In genomic region chr17:55273579-55274370, GRCh38 we compare ENCODE assay signal across 1 cellular context.
TF ChIP-seq lines count a peak whose summit lies in the region.

No MANE protein-coding gene starts in this region.

TF ChIP-seq in HepG2, 621 proteins besides CTCF, POLR2A, EP300 and RAD21 (continued from another document and continues in another):
- peak; percentile 89; the same call in 1 of the 2 replicates for TF ChIP-seq ZNF280B (CRISPR knock-in tag; IDR thresholded peaks at IDR 0.05; ENCODE audit: borderline replicate concordance)
- TF ChIP-seq ESRRA (CRISPR knock-in tag; IDR thresholded peaks at IDR 0.05; ENCODE audit: low read depth) = no peak
- TF ChIP-seq HOXD1 (CRISPR knock-in tag; IDR thresholded peaks at IDR 0.05) = no peak
- peak; percentile 58; the same call in 1 of the 2 replicates for TF ChIP-seq CEBPB (IDR thresholded peaks at IDR 0.05; ENCODE audit: borderline replicate concordance, low read depth, low read length)
- no peak; the same call in 1 of the 2 replicates for TF ChIP-seq SNAI1 (CRISPR knock-in tag; IDR thresholded peaks at IDR 0.05; ENCODE audit: borderline replicate concordance)
- no peak for TF ChIP-seq ZNF180 (CRISPR knock-in tag; IDR thresholded peaks at IDR 0.05; ENCODE audit: borderline replicate concordance, low read depth)
- peak; percentile 33; the same call in 1 of the 2 replicates for TF ChIP-seq HDAC1 (CRISPR knock-in tag; IDR thresholded peaks at IDR 0.05)
- no peak for TF ChIP-seq PCBP2 (optimal IDR thresholded peaks at IDR 0.05; ENCODE audit: low read depth, low read length, poor library complexity, severe bottlenecking)
- TF ChIP-seq ZFX (CRISPR knock-in tag; IDR thresholded peaks at IDR 0.05; ENCODE audit: low read depth) = peak; percentile 54; the same call in 1 of the 2 replicates
- no peak for TF ChIP-seq LRRFIP1 (CRISPR knock-in tag; conservative IDR thresholded peaks at IDR 0.05)
- peak; percentile 53; the same call in 1 of the 2 replicates for TF ChIP-seq ZNF598 (CRISPR knock-in tag; IDR thresholded peaks at IDR 0.05; ENCODE audit: borderline replicate concordance)
- TF ChIP-seq ZNF776 (CRISPR knock-in tag; IDR thresholded peaks at IDR 0.05) = peak; percentile 43; the same call in 1 of the 2 replicates
- TF ChIP-seq GABPB1 (CRISPR knock-in tag; IDR thresholded peaks at IDR 0.05) = peak; percentile 55; the same call in 1 of the 2 replicates
- no peak; the same call in 1 of the 2 replicates for TF ChIP-seq NR0B2 (CRISPR knock-in tag; IDR thresholded peaks at IDR 0.05)
- TF ChIP-seq ZNF407 (CRISPR knock-in tag; IDR thresholded peaks at IDR 0.05; ENCODE audit: not compliant biosample characterization) = peak; percentile 30
- no peak for TF ChIP-seq ZNF543 (CRISPR knock-in tag; IDR thresholded peaks at IDR 0.05)
- TF ChIP-seq, protein P1, sequence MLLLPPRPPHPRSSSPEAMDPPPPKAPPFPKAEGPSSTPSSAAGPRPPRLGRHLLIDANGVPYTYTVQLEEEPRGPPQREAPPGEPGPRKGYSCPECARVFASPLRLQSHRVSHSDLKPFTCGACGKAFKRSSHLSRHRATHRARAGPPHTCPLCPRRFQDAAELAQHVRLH (CRISPR knock-in tag; IDR thresholded peaks at IDR 0.05; ENCODE audit: borderline replicate concordance, low read depth) = no peak
- peak; percentile 65; the same call in 1 of the 2 replicates for TF ChIP-seq ZSCAN21 (CRISPR knock-in tag; IDR thresholded peaks at IDR 0.05; ENCODE audit: borderline replicate concordance)
- 0 out of 2 replicates have a peak, but pooled peaks have one; percentile 33 for TF ChIP-seq HINFP (CRISPR knock-in tag; IDR thresholded peaks at IDR 0.05; ENCODE audit: low read depth)
- TF ChIP-seq ZNF296 (CRISPR knock-in tag; conservative IDR thresholded peaks at IDR 0.05) = no peak
- TF ChIP-seq, protein P2, sequence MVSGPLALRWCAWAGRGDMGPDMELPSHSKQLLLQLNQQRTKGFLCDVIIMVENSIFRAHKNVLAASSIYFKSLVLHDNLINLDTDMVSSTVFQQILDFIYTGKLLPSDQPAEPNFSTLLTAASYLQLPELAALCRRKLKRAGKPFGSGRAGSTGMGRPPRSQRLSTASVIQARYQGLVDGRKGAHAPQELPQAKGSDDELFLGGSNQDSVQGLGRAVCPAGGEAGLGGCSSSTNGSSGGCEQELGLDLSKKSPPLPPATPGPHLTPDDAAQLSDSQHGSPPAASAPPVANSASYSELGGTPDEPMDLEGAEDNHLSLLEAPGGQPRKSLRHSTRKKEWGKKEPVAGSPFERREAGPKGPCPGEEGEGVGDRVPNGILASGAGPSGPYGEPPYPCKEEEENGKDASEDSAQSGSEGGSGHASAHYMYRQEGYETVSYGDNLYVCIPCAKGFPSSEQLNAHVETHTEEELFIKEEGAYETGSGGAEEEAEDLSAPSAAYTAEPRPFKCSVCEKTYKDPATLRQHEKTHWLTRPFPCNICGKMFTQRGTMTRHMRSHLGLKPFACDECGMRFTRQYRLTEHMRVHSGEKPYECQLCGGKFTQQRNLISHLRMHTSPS (CRISPR knock-in tag; IDR thresholded peaks at IDR 0.05; ENCODE audit: low read depth) = peak; percentile 96
- TF ChIP-seq SCMH1 (CRISPR knock-in tag; IDR thresholded peaks at IDR 0.05; ENCODE audit: borderline replicate concordance) = no peak
- TF ChIP-seq ZNF160 (CRISPR knock-in tag; IDR thresholded peaks at IDR 0.05) = 0 out of 2 replicates have a peak, but pooled peaks have one; percentile 43
- no peak for TF ChIP-seq ELF1 (CRISPR knock-in tag; IDR thresholded peaks at IDR 0.05)
- TF ChIP-seq ATF7-NPFF (CRISPR knock-in tag; IDR thresholded peaks at IDR 0.05; ENCODE audit: low read depth) = no peak
- TF ChIP-seq IRF2 (CRISPR knock-in tag; IDR thresholded peaks at IDR 0.05) = no peak
- TF ChIP-seq, protein P3, sequence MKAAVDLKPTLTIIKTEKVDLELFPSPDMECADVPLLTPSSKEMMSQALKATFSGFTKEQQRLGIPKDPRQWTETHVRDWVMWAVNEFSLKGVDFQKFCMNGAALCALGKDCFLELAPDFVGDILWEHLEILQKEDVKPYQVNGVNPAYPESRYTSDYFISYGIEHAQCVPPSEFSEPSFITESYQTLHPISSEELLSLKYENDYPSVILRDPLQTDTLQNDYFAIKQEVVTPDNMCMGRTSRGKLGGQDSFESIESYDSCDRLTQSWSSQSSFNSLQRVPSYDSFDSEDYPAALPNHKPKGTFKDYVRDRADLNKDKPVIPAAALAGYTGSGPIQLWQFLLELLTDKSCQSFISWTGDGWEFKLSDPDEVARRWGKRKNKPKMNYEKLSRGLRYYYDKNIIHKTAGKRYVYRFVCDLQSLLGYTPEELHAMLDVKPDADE (CRISPR knock-in tag; IDR thresholded peaks at IDR 0.05) = no peak
- TF ChIP-seq TCF7 (IDR thresholded peaks at IDR 0.05; ENCODE audit: low read depth) = no peak
- no peak for TF ChIP-seq KLF6 (CRISPR knock-in tag; IDR thresholded peaks at IDR 0.05)
- TF ChIP-seq ZNF556 (CRISPR knock-in tag; IDR thresholded peaks at IDR 0.05; ENCODE audit: borderline replicate concordance) = peak; percentile 40; the same call in 1 of the 2 replicates
- 0 out of 2 replicates have a peak, but pooled peaks have one; percentile 11 for TF ChIP-seq ZNF446 (CRISPR knock-in tag; IDR thresholded peaks at IDR 0.05)
- TF ChIP-seq ZNF788 (CRISPR knock-in tag; IDR thresholded peaks at IDR 0.05; ENCODE audit: borderline replicate concordance) = peak; percentile 92; the same call in 1 of the 2 replicates
- peak; percentile 96 for TF ChIP-seq MAX (IDR thresholded peaks at IDR 0.05)
- no peak for TF ChIP-seq NR1H2 (CRISPR knock-in tag; IDR thresholded peaks at IDR 0.05; ENCODE audit: borderline replicate concordance, low read depth)
- no peak for TF ChIP-seq ZNF143 (CRISPR knock-in tag; IDR thresholded peaks at IDR 0.05)
- peak; percentile 63; the same call in 1 of the 2 replicates for TF ChIP-seq TBX2 (CRISPR knock-in tag; IDR thresholded peaks at IDR 0.05; ENCODE audit: borderline replicate concordance)
- TF ChIP-seq KLF11 (CRISPR knock-in tag; IDR thresholded peaks at IDR 0.05) = no peak
